Comparison of ENCODE assay signal across 8 cellular contexts in the genomic region with DNA sequence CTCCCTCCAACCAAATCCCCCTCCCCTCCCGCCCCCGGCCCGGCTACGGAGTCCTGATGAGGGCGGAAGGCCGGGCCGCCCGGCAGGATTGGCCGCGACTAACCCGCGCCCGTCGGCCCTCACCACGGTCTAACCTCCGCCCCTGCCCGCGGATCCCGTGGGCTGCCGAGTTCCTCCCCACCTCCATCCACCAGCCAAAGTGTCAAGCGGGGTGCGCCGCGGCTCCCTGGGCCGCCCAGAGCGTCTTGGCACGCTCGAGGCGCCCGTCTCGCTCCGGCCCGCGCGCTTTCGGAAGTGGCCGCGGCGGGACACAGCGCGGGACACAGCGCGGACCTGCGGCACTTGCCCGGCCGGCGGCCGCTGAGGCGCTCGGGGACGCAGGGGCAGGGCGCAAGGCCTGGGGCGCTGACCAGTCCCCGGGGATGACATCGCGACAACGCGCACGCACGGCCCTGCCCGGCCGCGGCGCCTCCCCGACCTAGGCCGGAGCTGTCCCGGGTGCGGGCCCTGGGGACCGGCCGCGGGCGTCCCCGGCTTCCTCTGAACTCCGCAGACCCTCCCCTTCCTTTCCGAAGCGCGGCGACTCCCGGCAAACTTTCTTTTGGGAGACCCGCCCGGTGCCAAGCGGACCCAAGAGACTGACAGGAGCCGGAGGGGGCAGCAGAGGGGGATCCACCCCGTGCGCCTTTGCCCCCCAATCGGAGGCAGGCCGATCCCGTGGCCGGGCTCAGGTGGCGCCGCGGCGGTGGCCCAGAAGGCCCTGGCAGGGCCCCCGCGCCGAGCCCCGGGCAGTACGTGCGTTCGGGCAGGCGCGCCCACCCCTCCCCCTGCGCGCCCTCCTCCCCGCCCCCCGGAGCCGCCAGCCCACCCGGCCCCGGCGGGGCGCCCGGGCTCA.
DNase-seq lines count a peak whose midpoint lies in the region; ATAC-seq and TF ChIP-seq lines count a peak whose summit lies in the region.

No MANE protein-coding gene starts in this region.

- peak overlapping the region; percentile 89 for H3K27ac Mint-ChIP-seq in activated CD4-positive, alpha-beta memory T cell treated with anti-CD3 and anti-CD28 coated beads for 36 hours
- no peak overlapping the region for H3K27ac Mint-ChIP-seq in endothelial cell (ENCODE audit: unreplicated experiment)

- intact Hi-C loops in activated CD4-positive, alpha-beta memory T cell treated with anti-CD3 and anti-CD28 coated beads for 36 hours (cut with micrococcal nuclease), result no loop called here
- intact Hi-C loops in mucosa of descending colon (cut with DNase I, micrococcal nuclease) (no loop called here), tibial artery (cut with DNase I; ENCODE audit: low total_unique reads) (no loop called here)

- peaks cover 50% of the 10 kb centered on the region for H3K27me3 ChIP-seq in DND-41 (ENCODE audit: insufficient read depth, low read length, poor library complexity)
- no peaks in the 10 kb centered on the region for H3K27me3 ChIP-seq in tibial artery

- ATAC-seq in DND-41 (ENCODE audit: insufficient read depth, low read depth) (peak; percentile 47; the same call in 1 of the 3 replicates), GM21367 (IDR thresholded peaks at IDR 0.05; ENCODE audit: unreplicated experiment) (peak; percentile 15), mucosa of descending colon (peak; percentile 53)

- CTCF ChIA-PET in activated CD4-positive, alpha-beta memory T cell treated with anti-CD3 and anti-CD28 coated beads for 36 hours (lab: Charles Lee), result interaction anchor here (1.0 to 5.5 kb wide), 8 partner anchors 44 to 340 kb away, joined by 3 to 31 read pairs (median 4); no protein-coding TSS in a partner anchor

- H2AFZ ChIP-seq in DND-41 (ENCODE audit: low read depth, low read length), result peak overlapping the region; percentile 33; the same call in 1 of the 2 replicates

- POLR2A ChIA-PET in activated CD4-positive, alpha-beta memory T cell treated with anti-CD3 and anti-CD28 coated beads for 36 hours (lab: Charles Lee), result interaction anchor here (0.8 to 3.0 kb wide), 13 partner anchors 10 to 207 kb away, joined by 3 to 28 read pairs (median 4); no protein-coding TSS in a partner anchor

- no peaks in the 10 kb centered on the region for H3K27me3 Mint-ChIP-seq in activated CD4-positive, alpha-beta memory T cell treated with anti-CD3 and anti-CD28 coated beads for 36 hours
- peaks cover 9% of the 10 kb centered on the region for H3K27me3 Mint-ChIP-seq in endothelial cell (ENCODE audit: unreplicated experiment)

- H3K4me3 ChIP-seq in DND-41 (ENCODE audit: low read depth in 1 of 2, low read length in 2 of 2) (peak overlapping the region in 1 of 2 experiments; percentile 55; a peak in 3 of 4 replicates), mucosa of descending colon (peak overlapping the region; percentile 50), tibial artery (peak overlapping the region; percentile 77 to 81)

- no peaks in the 10 kb centered on the region; the same call in 1 of the 2 replicates for H4K20me1 ChIP-seq in DND-41 (ENCODE audit: insufficient read depth, low read length)

- H3K4me3 Mint-ChIP-seq in activated CD4-positive, alpha-beta memory T cell treated with anti-CD3 and anti-CD28 coated beads for 36 hours, result peak overlapping the region; percentile 77
- peak overlapping the region; percentile 88 for H3K4me3 Mint-ChIP-seq in endothelial cell (ENCODE audit: unreplicated experiment)

- TF ChIP-seq CTCF in DND-41 (IDR thresholded peaks at IDR 0.05; ENCODE audit: borderline replicate concordance, extremely low read depth, low read length, poor library complexity, severe bottlenecking), result no peak
- TF ChIP-seq CTCF in endothelial cell (IDR thresholded peaks at IDR 0.05; ENCODE audit: unreplicated experiment), result no peak
- TF ChIP-seq CTCF in mucosa of descending colon (IDR thresholded peaks at IDR 0.05), result no peak
- peak in 1 of 2 experiments; percentile 17 for TF ChIP-seq CTCF in tibial artery (IDR thresholded peaks at IDR 0.05)

- H3K4me1 Mint-ChIP-seq in activated CD4-positive, alpha-beta memory T cell treated with anti-CD3 and anti-CD28 coated beads for 36 hours (ENCODE audit: low read depth), result peaks cover 47% of the 10 kb centered on the region
- peaks cover 12% of the 10 kb centered on the region for H3K4me1 Mint-ChIP-seq in endothelial cell (ENCODE audit: unreplicated experiment)

- H3K9me3 Mint-ChIP-seq in activated CD4-positive, alpha-beta memory T cell treated with anti-CD3 and anti-CD28 coated beads for 36 hours, result no peaks in the 10 kb centered on the region
- no peaks in the 10 kb centered on the region for H3K9me3 Mint-ChIP-seq in endothelial cell (ENCODE audit: unreplicated experiment)

- DNase-seq in DND-41 (peak; percentile 5), HK-2 (ENCODE audit: unreplicated experiment) (peak; percentile 18), endothelial cell (ENCODE audit: low spot score) (peak; percentile 48), mucosa of descending colon (peak; percentile 24 to 67 (median 65)), tibial artery (peak; percentile 36 to 73), NCI-H1048 (lab: John Stamatoyannopoulos, UW) (no peak)
- peak; percentile 57 for DNase-seq in activated CD4-positive, alpha-beta memory T cell treated with anti-CD3 and anti-CD28 coated beads for 36 hours

- H3K4me1 ChIP-seq in DND-41 (ENCODE audit: insufficient read depth, low read length) (peaks cover 14% of the 10 kb centered on the region), mucosa of descending colon (ENCODE audit: low read depth) (peaks cover 3% of the 10 kb centered on the region), tibial artery (peaks cover 0 to 19% (median 8%) of the 10 kb centered on the region in 4 donors)

- peak overlapping the region; percentile 70 for H3K4me2 ChIP-seq in DND-41 (ENCODE audit: insufficient read depth, low read length)

- H3K36me3 Mint-ChIP-seq in activated CD4-positive, alpha-beta memory T cell treated with anti-CD3 and anti-CD28 coated beads for 36 hours, result peaks cover 4% of the 10 kb centered on the region
- H3K36me3 Mint-ChIP-seq in endothelial cell (ENCODE audit: low read depth, unreplicated experiment), result peaks cover 4% of the 10 kb centered on the region

- H3K9me3 ChIP-seq in DND-41 (ENCODE audit: insufficient read depth, low read length, severe bottlenecking) (no peaks in the 10 kb centered on the region), mucosa of descending colon (no peaks in the 10 kb centered on the region), tibial artery (no peaks in the 10 kb centered on the region)

- H3K36me3 ChIP-seq in DND-41 (ENCODE audit: insufficient read depth, low read length) (no peaks in the 10 kb centered on the region; the same call in 1 of the 2 replicates), mucosa of descending colon (ENCODE audit: low read depth) (no peaks in the 10 kb centered on the region), tibial artery (no peaks in the 10 kb centered on the region)

- peak overlapping the region; percentile 43; the same call in 1 of the 2 replicates for H3K9ac ChIP-seq in DND-41 (ENCODE audit: low read depth, low read length)

- H3K79me2 ChIP-seq in DND-41 (ENCODE audit: insufficient read depth, low read length), result no peaks in the 10 kb centered on the region

- H3K27ac ChIP-seq in DND-41 (ENCODE audit: low read length) (no peak overlapping the region), tibial artery (peak overlapping the region; percentile 84 to 91)
